ENCODE assay signal across 13 cellular contexts in genomic region chr6:112618796-112619195, GRCh38.
DNase-seq lines count a peak whose midpoint lies in the region; ATAC-seq, FAIRE-seq and TF ChIP-seq lines count a peak whose summit lies in the region.
"Had no signal": no experiment of that assay in that cellular context is flagged by ENCODE, and none has a peak within 500 bp of the region (broad histone marks: within the 10 kb centered on the region; RNA-seq: fewer than 3 reads in every experiment).

No MANE protein-coding gene starts in this region.

- in situ Hi-C loops in astrocyte of the cerebellum (cut with HindIII; ENCODE audit: low sequenced_read_pairs), result no loop called here

- H3K4me1 Mint-ChIP-seq in Calu3 (ENCODE audit: low read depth, unreplicated experiment), result no peaks in the 10 kb centered on the region

- no peaks in the 10 kb centered on the region for H3K27me3 Mint-ChIP-seq in Calu3 (ENCODE audit: unreplicated experiment)

- no peak overlapping the region for H3K4me3 Mint-ChIP-seq in Calu3 (ENCODE audit: low read depth, unreplicated experiment)
- H3K4me3 Mint-ChIP-seq: activated T-helper 1 cell treated with anti-CD3 and anti-CD28 coated beads, Interleukin-12 subunit alpha, Interleukin-12 subunit beta, Interleukin-2, Interleukin-4 antibody, amounts not matched to agents 30 ng/mL and 10 ng/mL and 1 ng/mL, durations not matched to agents 14 hours and 24 hours and 36 hours had no signal

- H3K9me3 Mint-ChIP-seq in Calu3 (ENCODE audit: low read depth, unreplicated experiment), result no peaks in the 10 kb centered on the region
- H3K9me3 Mint-ChIP-seq: activated T-helper 1 cell treated with anti-CD3 and anti-CD28 coated beads, Interleukin-12 subunit alpha, Interleukin-12 subunit beta, Interleukin-2, Interleukin-4 antibody, amounts not matched to agents 30 ng/mL and 10 ng/mL and 1 ng/mL, durations not matched to agents 14 hours and 24 hours and 36 hours had no signal

- no peak overlapping the region for H3K27ac Mint-ChIP-seq in Calu3 (ENCODE audit: unreplicated experiment)
- H3K27ac Mint-ChIP-seq: activated T-helper 1 cell treated with anti-CD3 and anti-CD28 coated beads, Interleukin-12 subunit alpha, Interleukin-12 subunit beta, Interleukin-2, Interleukin-4 antibody, amounts not matched to agents 30 ng/mL and 10 ng/mL and 1 ng/mL, durations not matched to agents 14 hours and 24 hours and 36 hours had no signal

- ATAC-seq in HG02884 (IDR thresholded peaks at IDR 0.05; ENCODE audit: unreplicated experiment) (no peak), HG02981 (IDR thresholded peaks at IDR 0.05; ENCODE audit: unreplicated experiment) (no peak)

- intact Hi-C loops in Calu3 (cut with micrococcal nuclease; ENCODE audit: unreplicated experiment), result no loop called here

- no TSS peak for BruUV-seq in Calu3 (replicated peaks; lab: Mats Ljungman, UMichigan)

- CTCF ChIA-PET in Calu3 (lab: Charles Lee), result no interaction called here

- DNase-seq in Calu3 (peak; percentile 5), HTR-8/SVneo (ENCODE audit: insufficient read length, low spot score) (peak; percentile 13), astrocyte of the cerebellum (ENCODE audit: low read depth) (no peak), medulla oblongata (ENCODE audit: extremely low spot score) (peak; percentile 50), T-helper 1 cell (no peak)
- no peak for DNase-seq in stimulated activated CD4-positive, alpha-beta T cell treated with anti-CD3 and anti-CD28 coated beads, Interleukin-4, amount 100 ng/mL, for 1 hour
- DNase-seq: cortex of kidney, GF-D8, T-helper 9 cell had no signal

- FAIRE-seq in HTR-8/SVneo (lab: Jason Lieb, UNC), result no peak

- no peaks in the 10 kb centered on the region for H3K36me3 Mint-ChIP-seq in Calu3 (ENCODE audit: insufficient read depth, unreplicated experiment)

- no peak for TF ChIP-seq CTCF in Calu3 (IDR thresholded peaks at IDR 0.05; ENCODE audit: unreplicated experiment)
- peak; percentile 30 for TF ChIP-seq CTCF in astrocyte of the cerebellum (IDR thresholded peaks at IDR 0.05; ENCODE audit: low read depth, low read length, missing control alignments)

- H3K4me3 ChIP-seq in astrocyte of the cerebellum (ENCODE audit: low read depth, low read length), result no peak overlapping the region
- H3K4me3 ChIP-seq: vagina had no signal

Comparison
In these comparisons a context has a peak if more than half of its experiments do, and no peak if none do; other contexts are left out.
1. DNase-seq: peak in Calu3 (single experiment), HTR-8/SVneo (single experiment) and medulla oblongata (single experiment); none in astrocyte of the cerebellum (single experiment), T-helper 1 cell (0 of 5) and stimulated activated CD4-positive, alpha-beta T cell treated with anti-CD3 and anti-CD28 coated beads, Interleukin-4, amount 100 ng/mL, for 1 hour (single experiment).